8 cellular contexts compared by ENCODE assay signal in genomic region chr19:38004100-38004504, GRCh38.
DNase-seq lines count a peak whose midpoint lies in the region; ATAC-seq and TF ChIP-seq lines count a peak whose summit lies in the region.

No MANE protein-coding gene starts in this region.

- H3K27ac ChIP-seq in ascending aorta (peak overlapping the region; percentile 81 to 83), layer of hippocampus (ENCODE audit: low read depth, low read length) (peak overlapping the region; percentile 90), upper lobe of left lung (peak overlapping the region; percentile 78 to 92 (median 86))

- peak; percentile 42 for DNase-seq in NCI-H2107 treated with DMSO at 0.1 percent for 48 hours (lab: John Stamatoyannopoulos, UW; ENCODE audit: unreplicated experiment)
- no peak for DNase-seq in NCI-H2107 (lab: John Stamatoyannopoulos, UW)
- DNase-seq in ascending aorta (ENCODE audit: low spot score in 2 of 2) = peak in 1 of 2 donors; percentile 70
- DNase-seq in upper lobe of left lung = no peak
- DNase-seq in stimulated activated CD4-positive, alpha-beta T cell treated with anti-CD3 and anti-CD28 coated beads, Interleukin-1b, Interleukin-23, amount 100 ng/mL, for 48 hours = no peak
- DNase-seq in activated CD4-positive, alpha-beta T cell treated with anti-CD3 and anti-CD28 coated beads for 48 hours = no peak
- no peak for DNase-seq in NCI-H187 (lab: John Stamatoyannopoulos, UW)

- peaks cover 0 to 18% of the 10 kb centered on the region in 2 donors for H3K4me1 ChIP-seq in ascending aorta
- peaks cover 20 to 34% (median 30%) of the 10 kb centered on the region in 4 donors for H3K4me1 ChIP-seq in upper lobe of left lung

- H3K9me3 ChIP-seq in ascending aorta (no peaks in the 10 kb centered on the region), upper lobe of left lung (no peaks in the 10 kb centered on the region)

- intact Hi-C loops in ascending aorta (cut with DNase I) = loop anchor here (1.0 to 10.0 kb wide), 4 partner anchors 72 to 381 kb away; partner anchors contain the start of genes CATSPERG, GGN, SIPA1L3 and SPRED3

- H3K4me3 ChIP-seq in ascending aorta (peak overlapping the region; percentile 54 to 62), upper lobe of left lung (peak overlapping the region in 3 of 4 donors; percentile 34 to 44 (median 43))

- WGBS in upper lobe of left lung, 2 donors = 39 to 44% methylated on average over 3 of the region's 3 CpGs

- TF ChIP-seq CTCF in ascending aorta (IDR thresholded peaks at IDR 0.05) = no peak
- no peak for TF ChIP-seq CTCF in upper lobe of left lung (IDR thresholded peaks at IDR 0.05)

- no peaks in the 10 kb centered on the region for H3K27me3 ChIP-seq in ascending aorta
- no peaks in the 10 kb centered on the region for H3K27me3 ChIP-seq in layer of hippocampus (ENCODE audit: control insufficient read depth, insufficient read depth, low read length)
- no peaks in the 10 kb centered on the region for H3K27me3 ChIP-seq in upper lobe of left lung

- ATAC-seq in upper lobe of left lung (ENCODE audit: low FRiP score in 2 of 2) = peak; percentile 2 to 42

- no peak for TF ChIP-seq POLR2A in upper lobe of left lung (IDR thresholded peaks at IDR 0.05)

- no peaks in the 10 kb centered on the region for H3K36me3 ChIP-seq in ascending aorta
- no peaks in the 10 kb centered on the region for H3K36me3 ChIP-seq in upper lobe of left lung

- no peak for TF ChIP-seq EP300 in upper lobe of left lung (IDR thresholded peaks at IDR 0.05)
